Comparison of ENCODE assay signal across 8 cellular contexts in genomic region chr11:62806611-62807121, GRCh38. TPM values are rescaled to one million over a fixed set of nuclear protein-coding genes. Genes with fewer than 3 reads are reported as not detected.
A peak's percentile ranks its signal among the peaks of the same experiment; 100 is the strongest.
DNase-seq lines count a peak whose midpoint lies in the region; ATAC-seq and TF ChIP-seq lines count a peak whose summit lies in the region.

No MANE protein-coding gene starts in this region.

- no peaks in the 10 kb centered on the region for H3K9me3 Mint-ChIP-seq in memory B cell

- H3K27ac ChIP-seq in MM.1S (ENCODE audit: low read length) (peak overlapping the region; percentile 89), body of pancreas (peak overlapping the region; percentile 53 to 92 (median 84))

- peaks cover 35% of the 10 kb centered on the region for H3K4me1 ChIP-seq in MM.1S (ENCODE audit: low read length)
- H3K4me1 ChIP-seq in body of pancreas = peaks cover 25% of the 10 kb centered on the region

- DNase-seq in AML-193 (lab: John Stamatoyannopoulos, UW) (peak; percentile 52 to 63), MM.1S (peak; percentile 61), body of pancreas (peak in 3 of 4 donors; percentile 15 to 47 (median 27)), memory B cell (ENCODE audit: low spot score in 2 of 2) (no peak), NCI-H146 treated with DMSO at 0.1 percent for 48 hours (lab: John Stamatoyannopoulos, UW; ENCODE audit: unreplicated experiment) (no peak)
- DNase-seq in stimulated activated CD8-positive, alpha-beta memory T cell treated with anti-CD3 and anti-CD28 coated beads, Interleukin-4, amount 100 ng/mL, for 48 hours = no peak

- no peaks in the 10 kb centered on the region for H4K20me1 ChIP-seq in MM.1S (ENCODE audit: insufficient read depth, low read length)

- H3K27me3 Mint-ChIP-seq in memory B cell = no peaks in the 10 kb centered on the region

- peaks cover 29% of the 10 kb centered on the region for H3K79me2 ChIP-seq in MM.1S (ENCODE audit: low read length)

- H3F3A ChIP-seq in MM.1S (ENCODE audit: insufficient read depth, low read length) = peaks cover 23% of the 10 kb centered on the region

- H3K27me3 ChIP-seq in MM.1S (replicated peaks; ENCODE audit: insufficient read depth, low read length) (no peaks in the 10 kb centered on the region), body of pancreas (no peaks in the 10 kb centered on the region)

- TF ChIP-seq CTCF in MM.1S (IDR thresholded peaks at IDR 0.05; ENCODE audit: low read length) (no peak), body of pancreas (IDR thresholded peaks at IDR 0.05) (no peak)

- H3K36me3 Mint-ChIP-seq in memory B cell = peaks cover 11% of the 10 kb centered on the region

- TF ChIP-seq POLR2A in body of pancreas (IDR thresholded peaks at IDR 0.05) = peak in 1 of 3 donors; percentile 5

- peak overlapping the region; percentile 99 for H3K4me2 ChIP-seq in MM.1S (ENCODE audit: low read depth, low read length)

- peak overlapping the region; percentile 91; the same call in 1 of the 2 replicates for H2AFZ ChIP-seq in MM.1S (ENCODE audit: low read length)

- intact Hi-C loops in body of pancreas (cut with DNase I) = no loop called here

- peak overlapping the region; percentile 28 for H3K27ac Mint-ChIP-seq in memory B cell

- 63 to 80% methylated on average over 4 to 5 of the region's 5 CpGs for WGBS in body of pancreas, 2 donors

- H3K4me3 Mint-ChIP-seq in memory B cell = peak overlapping the region; percentile 96

- peaks cover 8% of the 10 kb centered on the region for H3K36me3 ChIP-seq in MM.1S (replicated peaks; ENCODE audit: insufficient read depth, low read length)
- no peaks in the 10 kb centered on the region for H3K36me3 ChIP-seq in body of pancreas (replicated peaks in 1 of 2; ENCODE audit: insufficient read depth in 1 of 2, low read depth in 2 of 2)

- H3K9me3 ChIP-seq in MM.1S (replicated peaks; ENCODE audit: insufficient read depth, low read length) = no peaks in the 10 kb centered on the region
- no peaks in the 10 kb centered on the region for H3K9me3 ChIP-seq in body of pancreas

- H3K9ac ChIP-seq in MM.1S (ENCODE audit: low read length) = peak overlapping the region; percentile 84

- no peaks in the 10 kb centered on the region for H3K9me2 ChIP-seq in MM.1S (replicated peaks; ENCODE audit: insufficient read depth, low read length)

- H3K4me3 ChIP-seq in MM.1S (ENCODE audit: low read length) (peak overlapping the region; percentile 70), body of pancreas (no peak overlapping the region)

- ATAC-seq in body of pancreas = no peak
- no peak for ATAC-seq in memory B cell (ENCODE audit: low read depth)
- ATAC-seq in HG03457 (IDR thresholded peaks at IDR 0.05; ENCODE audit: unreplicated experiment) = no peak
- ATAC-seq in HG03442 (IDR thresholded peaks at IDR 0.05; ENCODE audit: unreplicated experiment) = no peak

- peaks cover 20% of the 10 kb centered on the region for H3K4me1 Mint-ChIP-seq in memory B cell

RNA-seq across cellular contexts. Expression of gene NXF1, which starts 1.4 kb away (rescaled TPM):
- total RNA-seq in body of pancreas = 100 to 1,000 TPM in 1 of 2 donors, 10 to 100 TPM in 1; 49.8 to 108 TPM

RNA-seq across cellular contexts. Expression of gene TMEM223, which starts 14.9 kb away (rescaled TPM):
- total RNA-seq in body of pancreas = 10 to 100 TPM in 1 of 2 donors, 1 to 10 TPM in 1; 6.2 to 29.0 TPM

RNA-seq across cellular contexts. Expression of gene TMEM179B, which starts 19.5 kb away (rescaled TPM):
- total RNA-seq in body of pancreas = 10 to 100 TPM; 40.9 to 41.8 TPM

RNA-seq across cellular contexts. Expression of gene STX5, which starts 25.2 kb away (rescaled TPM):
- total RNA-seq in body of pancreas = 10 to 100 TPM; 20.1 to 23.6 TPM

RNA-seq across cellular contexts. Expression of gene TEX54, which starts 26.0 kb away (rescaled TPM):
- not detected for total RNA-seq in body of pancreas

Comparison
In these comparisons a context has a peak if more than half of its experiments do, and no peak if none do; other contexts are left out.
1. DNase-seq: peak in AML-193 (2 of 2), MM.1S (single experiment) and body of pancreas (3 of 4); none in memory B cell (0 of 2), NCI-H146 treated with DMSO at 0.1 percent for 48 hours (single experiment) and stimulated activated CD8-positive, alpha-beta memory T cell treated with anti-CD3 and anti-CD28 coated beads, Interleukin-4, amount 100 ng/mL, for 48 hours (single experiment).